1 cellular context compared by ENCODE assay signal in the genomic region with DNA sequence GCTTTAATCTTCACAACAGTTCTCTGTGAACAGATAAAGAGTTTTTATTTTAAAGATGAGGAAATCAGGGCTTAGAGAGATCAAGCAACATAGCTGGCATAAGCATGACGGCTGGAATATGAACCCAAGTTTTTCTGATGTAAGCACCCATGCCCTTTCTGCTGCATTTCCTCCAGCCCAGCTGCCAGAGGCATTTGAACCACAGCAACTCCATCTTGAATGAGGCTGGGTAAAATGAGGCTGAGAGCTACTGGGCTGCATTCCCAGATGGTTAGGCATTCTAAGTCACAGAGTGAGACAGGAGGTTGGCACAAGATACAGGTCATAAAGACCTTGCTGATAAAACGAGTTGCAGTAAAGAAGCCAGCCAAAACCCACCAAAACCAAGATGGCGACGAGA.
A peak's percentile ranks its signal among the peaks of the same experiment; 100 is the strongest.
TF ChIP-seq lines count a peak whose summit lies in the region.

No MANE protein-coding gene starts in this region.

TF ChIP-seq in K562, 482 proteins besides CTCF, POLR2A, EP300 and RAD21 (continued from another document and continues in another):
- peak; percentile 43; the same call in 1 of the 2 replicates for TF ChIP-seq MECOM (CRISPR knock-in tag; IDR thresholded peaks at IDR 0.05)
- TF ChIP-seq BCL6 (CRISPR knock-in tag; IDR thresholded peaks at IDR 0.05) = no peak
- no peak for TF ChIP-seq FOXJ2 (tag; IDR thresholded peaks at IDR 0.05)
- no peak for TF ChIP-seq ZNF197 (CRISPR knock-in tag; IDR thresholded peaks at IDR 0.05; ENCODE audit: low read depth)
- no peak for TF ChIP-seq NEUROD1 (IDR thresholded peaks at IDR 0.05; ENCODE audit: borderline replicate concordance, low read depth, low read length, partially characterized antibody)
- TF ChIP-seq IRF9 (tag; IDR thresholded peaks at IDR 0.05) = 0 out of 2 replicates have a peak, but pooled peaks have one; percentile 37
- no peak for TF ChIP-seq ZFP91 (CRISPR knock-in tag; IDR thresholded peaks at IDR 0.05)
- no peak for TF ChIP-seq CSDE1 (IDR thresholded peaks at IDR 0.05)
- peak; percentile 65 for TF ChIP-seq PTTG1 (tag; IDR thresholded peaks at IDR 0.05; ENCODE audit: low read depth)
- TF ChIP-seq SIN3B (IDR thresholded peaks at IDR 0.05; ENCODE audit: low read depth) = no peak
- no peak for TF ChIP-seq RBM17 (IDR thresholded peaks at IDR 0.05; ENCODE audit: borderline replicate concordance, low read depth, low read length)
- no peak for TF ChIP-seq SRSF3 (IDR thresholded peaks at IDR 0.05; ENCODE audit: insufficient read depth, low read length)
- no peak for TF ChIP-seq KAT8 (IDR thresholded peaks at IDR 0.05; ENCODE audit: low read depth)
- TF ChIP-seq PCBP2 (IDR thresholded peaks at IDR 0.05; ENCODE audit: low read depth, low read length, poor library complexity, severe bottlenecking) = no peak
- no peak for TF ChIP-seq ZNF76 (CRISPR knock-in tag; IDR thresholded peaks at IDR 0.05; ENCODE audit: borderline replicate concordance)
- TF ChIP-seq SAFB2 (IDR thresholded peaks at IDR 0.05; ENCODE audit: borderline replicate concordance, low read depth, low read length, severe bottlenecking) = no peak
- TF ChIP-seq FOXO4 (CRISPR knock-in tag; IDR thresholded peaks at IDR 0.05) = no peak
- no peak for TF ChIP-seq RBM34 (IDR thresholded peaks at IDR 0.05; ENCODE audit: borderline replicate concordance, insufficient read depth, low read length)
- no peak for TF ChIP-seq RBM25 (IDR thresholded peaks at IDR 0.05; ENCODE audit: low read depth, low read length, severe bottlenecking)
- no peak for TF ChIP-seq THAP7 (CRISPR knock-in tag; IDR thresholded peaks at IDR 0.05)
- no peak for TF ChIP-seq YBX1 (IDR thresholded peaks at IDR 0.05)
- TF ChIP-seq MIER1 (IDR thresholded peaks at IDR 0.05; ENCODE audit: low read depth) = no peak
- 0 out of 2 replicates have a peak, but pooled peaks have one; percentile 16 for TF ChIP-seq ZNF668 (CRISPR knock-in tag; IDR thresholded peaks at IDR 0.05)
- TF ChIP-seq, protein P1, sequence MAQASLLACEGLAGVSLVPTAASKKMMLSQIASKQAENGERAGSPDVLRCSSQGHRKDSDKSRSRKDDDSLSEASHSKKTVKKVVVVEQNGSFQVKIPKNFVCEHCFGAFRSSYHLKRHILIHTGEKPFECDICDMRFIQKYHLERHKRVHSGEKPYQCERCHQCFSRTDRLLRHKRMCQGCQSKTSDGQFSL (CRISPR knock-in tag; IDR thresholded peaks at IDR 0.05) = no peak
- TF ChIP-seq, protein P1 (tag; IDR thresholded peaks at IDR 0.05) = peak in 1 of 2 experiments; percentile 66; a peak in 1 of 4 replicates
- TF ChIP-seq, protein P2, sequence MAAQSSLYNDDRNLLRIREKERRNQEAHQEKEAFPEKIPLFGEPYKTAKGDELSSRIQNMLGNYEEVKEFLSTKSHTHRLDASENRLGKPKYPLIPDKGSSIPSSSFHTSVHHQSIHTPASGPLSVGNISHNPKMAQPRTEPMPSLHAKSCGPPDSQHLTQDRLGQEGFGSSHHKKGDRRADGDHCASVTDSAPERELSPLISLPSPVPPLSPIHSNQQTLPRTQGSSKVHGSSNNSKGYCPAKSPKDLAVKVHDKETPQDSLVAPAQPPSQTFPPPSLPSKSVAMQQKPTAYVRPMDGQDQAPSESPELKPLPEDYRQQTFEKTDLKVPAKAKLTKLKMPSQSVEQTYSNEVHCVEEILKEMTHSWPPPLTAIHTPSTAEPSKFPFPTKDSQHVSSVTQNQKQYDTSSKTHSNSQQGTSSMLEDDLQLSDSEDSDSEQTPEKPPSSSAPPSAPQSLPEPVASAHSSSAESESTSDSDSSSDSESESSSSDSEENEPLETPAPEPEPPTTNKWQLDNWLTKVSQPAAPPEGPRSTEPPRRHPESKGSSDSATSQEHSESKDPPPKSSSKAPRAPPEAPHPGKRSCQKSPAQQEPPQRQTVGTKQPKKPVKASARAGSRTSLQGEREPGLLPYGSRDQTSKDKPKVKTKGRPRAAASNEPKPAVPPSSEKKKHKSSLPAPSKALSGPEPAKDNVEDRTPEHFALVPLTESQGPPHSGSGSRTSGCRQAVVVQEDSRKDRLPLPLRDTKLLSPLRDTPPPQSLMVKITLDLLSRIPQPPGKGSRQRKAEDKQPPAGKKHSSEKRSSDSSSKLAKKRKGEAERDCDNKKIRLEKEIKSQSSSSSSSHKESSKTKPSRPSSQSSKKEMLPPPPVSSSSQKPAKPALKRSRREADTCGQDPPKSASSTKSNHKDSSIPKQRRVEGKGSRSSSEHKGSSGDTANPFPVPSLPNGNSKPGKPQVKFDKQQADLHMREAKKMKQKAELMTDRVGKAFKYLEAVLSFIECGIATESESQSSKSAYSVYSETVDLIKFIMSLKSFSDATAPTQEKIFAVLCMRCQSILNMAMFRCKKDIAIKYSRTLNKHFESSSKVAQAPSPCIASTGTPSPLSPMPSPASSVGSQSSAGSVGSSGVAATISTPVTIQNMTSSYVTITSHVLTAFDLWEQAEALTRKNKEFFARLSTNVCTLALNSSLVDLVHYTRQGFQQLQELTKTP (IDR thresholded peaks at IDR 0.05; ENCODE audit: low read depth in 1 of 2, partially characterized antibody in 2 of 2) = no peak
- TF ChIP-seq DMBX1 (CRISPR knock-in tag; IDR thresholded peaks at IDR 0.05; ENCODE audit: borderline replicate concordance) = peak; percentile 53; the same call in 1 of the 2 replicates
- no peak for TF ChIP-seq GATAD2A (IDR thresholded peaks at IDR 0.05)
- TF ChIP-seq, protein P3, sequence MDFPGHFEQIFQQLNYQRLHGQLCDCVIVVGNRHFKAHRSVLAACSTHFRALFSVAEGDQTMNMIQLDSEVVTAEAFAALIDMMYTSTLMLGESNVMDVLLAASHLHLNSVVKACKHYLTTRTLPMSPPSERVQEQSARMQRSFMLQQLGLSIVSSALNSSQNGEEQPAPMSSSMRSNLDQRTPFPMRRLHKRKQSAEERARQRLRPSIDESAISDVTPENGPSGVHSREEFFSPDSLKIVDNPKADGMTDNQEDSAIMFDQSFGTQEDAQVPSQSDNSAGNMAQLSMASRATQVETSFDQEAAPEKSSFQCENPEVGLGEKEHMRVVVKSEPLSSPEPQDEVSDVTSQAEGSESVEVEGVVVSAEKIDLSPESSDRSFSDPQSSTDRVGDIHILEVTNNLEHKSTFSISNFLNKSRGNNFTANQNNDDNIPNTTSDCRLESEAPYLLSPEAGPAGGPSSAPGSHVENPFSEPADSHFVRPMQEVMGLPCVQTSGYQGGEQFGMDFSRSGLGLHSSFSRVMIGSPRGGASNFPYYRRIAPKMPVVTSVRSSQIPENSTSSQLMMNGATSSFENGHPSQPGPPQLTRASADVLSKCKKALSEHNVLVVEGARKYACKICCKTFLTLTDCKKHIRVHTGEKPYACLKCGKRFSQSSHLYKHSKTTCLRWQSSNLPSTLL (IDR thresholded peaks at IDR 0.05) = no peak
- no peak for TF ChIP-seq CBX8 (IDR thresholded peaks at IDR 0.05; ENCODE audit: borderline replicate concordance, extremely low read depth, low read depth, low read length, poor library complexity, severe bottlenecking)
- TF ChIP-seq ZNF24 (IDR thresholded peaks at IDR 0.05) = no peak
- no peak for TF ChIP-seq E2F1 (CRISPR knock-in tag; IDR thresholded peaks at IDR 0.05)
- no peak for TF ChIP-seq ZNF175 (CRISPR knock-in tag; IDR thresholded peaks at IDR 0.05; ENCODE audit: low read depth)
- no peak for TF ChIP-seq RBM15 (IDR thresholded peaks at IDR 0.05; ENCODE audit: insufficient read depth, low read length)
- no peak for TF ChIP-seq ETV1 (tag; conservative IDR thresholded peaks at IDR 0.05; ENCODE audit: low read depth)
- TF ChIP-seq TBL1XR1 (IDR thresholded peaks at IDR 0.05; ENCODE audit: low read length in 2 of 2) = no peak
- TF ChIP-seq, protein P4, sequence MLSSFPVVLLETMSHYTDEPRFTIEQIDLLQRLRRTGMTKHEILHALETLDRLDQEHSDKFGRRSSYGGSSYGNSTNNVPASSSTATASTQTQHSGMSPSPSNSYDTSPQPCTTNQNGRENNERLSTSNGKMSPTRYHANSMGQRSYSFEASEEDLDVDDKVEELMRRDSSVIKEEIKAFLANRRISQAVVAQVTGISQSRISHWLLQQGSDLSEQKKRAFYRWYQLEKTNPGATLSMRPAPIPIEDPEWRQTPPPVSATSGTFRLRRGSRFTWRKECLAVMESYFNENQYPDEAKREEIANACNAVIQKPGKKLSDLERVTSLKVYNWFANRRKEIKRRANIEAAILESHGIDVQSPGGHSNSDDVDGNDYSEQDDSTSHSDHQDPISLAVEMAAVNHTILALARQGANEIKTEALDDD (IDR thresholded peaks at IDR 0.05) = no peak
- TF ChIP-seq MAZ (CRISPR knock-in tag; conservative IDR thresholded peaks at IDR 0.05 in 1 of 2, IDR thresholded peaks at IDR 0.05 in 1 of 2) = no peak
- TF ChIP-seq CTCFL (IDR thresholded peaks at IDR 0.05; ENCODE audit: borderline replicate concordance, insufficient read depth, low read depth, low read length, poor library complexity, severe bottlenecking) = no peak
- no peak for TF ChIP-seq MYC (IDR thresholded peaks at IDR 0.05; ENCODE audit: low read depth, low read length)
- no peak for TF ChIP-seq MYC (CRISPR knock-in tag; IDR thresholded peaks at IDR 0.05; ENCODE audit: borderline replicate concordance, low read depth)
